8 cellular contexts compared by ENCODE assay signal in the genomic region with DNA sequence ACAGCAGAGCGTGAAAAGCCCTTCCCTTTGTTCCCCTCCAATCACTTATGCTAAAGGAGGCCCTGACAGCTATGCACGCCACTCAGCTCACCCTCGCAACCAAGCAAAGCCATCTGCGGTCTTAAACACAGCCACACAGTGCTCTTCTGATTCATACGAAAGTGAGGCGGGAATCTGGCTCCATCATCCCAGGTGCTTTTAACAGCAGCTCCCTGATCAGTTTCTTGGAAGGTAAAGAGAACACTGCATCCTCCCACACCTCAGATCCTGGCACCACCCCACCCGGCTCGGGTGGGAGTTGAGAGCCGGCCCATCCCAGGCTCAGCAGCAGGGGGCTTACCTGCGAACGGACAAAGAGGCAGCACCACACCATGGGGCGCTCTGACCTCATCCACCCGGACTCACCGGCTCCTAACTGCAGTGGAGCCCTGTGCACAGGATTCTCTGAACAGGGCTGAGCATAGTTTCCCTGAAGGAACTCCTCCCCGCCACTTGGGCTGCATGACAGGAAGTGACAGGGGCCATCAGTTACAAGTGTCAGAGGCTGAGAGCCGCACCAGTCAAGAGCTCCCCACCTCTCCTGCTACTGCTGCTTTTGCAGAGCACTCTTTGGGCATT.
DNase-seq lines count a peak whose midpoint lies in the region; ATAC-seq, FAIRE-seq and TF ChIP-seq lines count a peak whose summit lies in the region.

No MANE protein-coding gene starts in this region.

- H3K36me3 ChIP-seq in kidney (ENCODE audit: control insufficient read depth in 1 of 2, insufficient read depth in 2 of 2, low read length in 2 of 2): no peaks in the 10 kb centered on the region

- no peak for TF ChIP-seq CTCF in kidney (IDR thresholded peaks at IDR 0.05; ENCODE audit: borderline replicate concordance, extremely low read depth, insufficient read depth)

- H3K27ac ChIP-seq in kidney (ENCODE audit: low read depth in 2 of 2, low read length in 2 of 2): peak overlapping the region; percentile 39 to 42

- FAIRE-seq in kidney (lab: Jason Lieb, UNC): no peak

- ATAC-seq in GM21723 (IDR thresholded peaks at IDR 0.05; ENCODE audit: unreplicated experiment): peak; percentile 59

- H3K9ac ChIP-seq in kidney (ENCODE audit: low read length in 2 of 2): peak overlapping the region in 1 of 2 donors; percentile 5

- no peaks in the 10 kb centered on the region for H3K4me1 ChIP-seq in kidney (ENCODE audit: control insufficient read depth in 1 of 2, insufficient read depth in 1 of 2, low read depth in 1 of 2, low read length in 2 of 2)

- DNase-seq in ELF-1 (ENCODE audit: low read depth, low spot score): peak; percentile 66
- peak; percentile 28 for DNase-seq in NCI-H1417 treated with DMSO at 0.1 percent for 48 hours (lab: John Stamatoyannopoulos, UW)
- peak; percentile 56 for DNase-seq in activated CD8-positive, alpha-beta memory T cell treated with anti-CD3 and anti-CD28 coated beads, Interleukin-2, amount 50 U/mL, for 4 hours
- peak; percentile 76 for DNase-seq in kidney
- peak; percentile 46 to 51 for DNase-seq in stimulated activated CD8-positive, alpha-beta memory T cell treated with anti-CD3 and anti-CD28 coated beads, Interleukin-7, amount 100 ng/mL, for 1 hour (ENCODE audit: low read depth in 2 of 2)
- DNase-seq in SW480 (ENCODE audit: low spot score): no peak
- no peak for DNase-seq in DMS 273 (lab: John Stamatoyannopoulos, UW; ENCODE audit: unreplicated experiment)

- peak overlapping the region; percentile 37 to 46 for H3K4me3 ChIP-seq in kidney (ENCODE audit: low read length in 2 of 2)

- H3K9me3 ChIP-seq in kidney (ENCODE audit: control insufficient read depth in 1 of 2, low read length in 2 of 2): no peaks in the 10 kb centered on the region

- intact Hi-C loops in kidney (cut with DNase I): no loop called here

Comparison
In these comparisons a context has a peak if more than half of its experiments do, and no peak if none do; other contexts are left out.
1. DNase-seq: peak in ELF-1 (single experiment), NCI-H1417 treated with DMSO at 0.1 percent for 48 hours (single experiment), activated CD8-positive, alpha-beta memory T cell treated with anti-CD3 and anti-CD28 coated beads, Interleukin-2, amount 50 U/mL, for 4 hours (single experiment), kidney (single experiment) and stimulated activated CD8-positive, alpha-beta memory T cell treated with anti-CD3 and anti-CD28 coated beads, Interleukin-7, amount 100 ng/mL, for 1 hour (2 of 2); none in SW480 (single experiment) and DMS 273 (single experiment).